ENCODE assay signal across 14 cellular contexts in genomic region chr1:26302733-26303405, GRCh38. TPM values are rescaled to one million over a fixed set of nuclear protein-coding genes. Genes with fewer than 3 reads are reported as not detected.
DNase-seq lines count a peak whose midpoint lies in the region; ATAC-seq and TF ChIP-seq lines count a peak whose summit lies in the region.
"Had no signal": no experiment of that assay in that cellular context is flagged by ENCODE, and none has a peak within 500 bp of the region (broad histone marks: within the 10 kb centered on the region; RNA-seq: fewer than 3 reads in every experiment).

No MANE protein-coding gene starts in this region.

- intact Hi-C loops in MCF 10A (cut with micrococcal nuclease), result no loop called here
- intact Hi-C loops in breast epithelium (cut with DNase I; ENCODE audit: low total_unique reads), result no loop called here
- intact Hi-C loops in activated CD8-positive, alpha-beta T cell treated with anti-CD3 and anti-CD28 coated beads for 36 hours (cut with micrococcal nuclease), result no loop called here

- H3K36me3 Mint-ChIP-seq in MCF 10A (ENCODE audit: insufficient read depth, unreplicated experiment), result peaks cover 12% of the 10 kb centered on the region
- peaks cover 2% of the 10 kb centered on the region for H3K36me3 Mint-ChIP-seq in activated CD8-positive, alpha-beta T cell treated with anti-CD3 and anti-CD28 coated beads for 36 hours (ENCODE audit: low read depth)

- peaks cover 17% of the 10 kb centered on the region for H3K4me1 Mint-ChIP-seq in MCF 10A (ENCODE audit: insufficient read depth, unreplicated experiment)
- H3K4me1 Mint-ChIP-seq in activated CD8-positive, alpha-beta T cell treated with anti-CD3 and anti-CD28 coated beads for 36 hours (ENCODE audit: low read depth), result peaks cover 15% of the 10 kb centered on the region

- no peak for ATAC-seq in activated CD8-positive, alpha-beta T cell treated with anti-CD3 and anti-CD28 coated beads for 36 hours

- POLR2A ChIA-PET in MCF 10A (lab: Yijun Ruan, JAX) (no interaction called here), RWPE1 (lab: Yijun Ruan, JAX; ENCODE audit: low non-redundant PET) (no interaction called here)
- POLR2A ChIA-PET in activated CD8-positive, alpha-beta T cell treated with anti-CD3 and anti-CD28 coated beads for 36 hours (lab: Charles Lee), result interaction anchor here (6.8 kb wide), 1 partner anchor 13 kb away, joined by 44 read pairs; no protein-coding TSS in a partner anchor

- H3K9me3 Mint-ChIP-seq in MCF 10A (ENCODE audit: unreplicated experiment), result no peaks in the 10 kb centered on the region
- H3K9me3 Mint-ChIP-seq in activated CD8-positive, alpha-beta T cell treated with anti-CD3 and anti-CD28 coated beads for 36 hours, result no peaks in the 10 kb centered on the region
- H3K9me3 Mint-ChIP-seq: T-helper 1 cell treated with Interleukin-12 subunit alpha and Interleukin-12 subunit beta and Interleukin-4 antibody, amounts not matched to agents 30 μg/mL and 1 μg/mL, for 36 hours had no signal

- H3K9me3 ChIP-seq in breast epithelium (no peaks in the 10 kb centered on the region), subcutaneous abdominal adipose tissue (ENCODE audit: control insufficient read depth in 5 of 5, low read length in 5 of 5) (no peaks in the 10 kb centered on the region)

- DNase-seq in MCF 10A (ENCODE audit: unreplicated experiment) (peak; percentile 74), breast epithelium (ENCODE audit: low spot score in 2 of 2) (no peak), RWPE1 (ENCODE audit: low spot score) (peak; percentile 37), glomerular visceral epithelial cell (ENCODE audit: extremely low spot score) (peak; percentile 72), KBM-7 (no peak), anterior cingulate cortex (lab: John Stamatoyannopoulos, UW) (no peak)
- DNase-seq in activated CD8-positive, alpha-beta T cell treated with anti-CD3 and anti-CD28 coated beads for 36 hours, result no peak
- DNase-seq: activated CD8-positive, alpha-beta memory T cell treated with anti-CD3 and anti-CD28 coated beads, Interleukin-2, amount 50 U/mL, for 48 hours; cerebellar nuclear complex; NCI-H1105; NCI-H774; small intestine had no signal

- no peak overlapping the region for H3K27ac Mint-ChIP-seq in MCF 10A (ENCODE audit: low read depth, unreplicated experiment)
- H3K27ac Mint-ChIP-seq in activated CD8-positive, alpha-beta T cell treated with anti-CD3 and anti-CD28 coated beads for 36 hours, result no peak overlapping the region
- H3K27ac Mint-ChIP-seq: T-helper 1 cell treated with Interleukin-12 subunit alpha and Interleukin-12 subunit beta and Interleukin-4 antibody, amounts not matched to agents 30 μg/mL and 1 μg/mL, for 36 hours had no signal

- no peak overlapping the region for H3K4me3 ChIP-seq in breast epithelium
- H3K4me3 ChIP-seq in subcutaneous abdominal adipose tissue (ENCODE audit: low read depth in 1 of 5, low read length in 5 of 5), result no peak overlapping the region

- H3K36me3 ChIP-seq in breast epithelium (no peaks in the 10 kb centered on the region), subcutaneous abdominal adipose tissue (ENCODE audit: control insufficient read depth in 5 of 5, insufficient read depth in 5 of 5, low read length in 5 of 5) (no peaks in the 10 kb centered on the region)

- H3K9ac ChIP-seq in subcutaneous abdominal adipose tissue (ENCODE audit: low read length in 5 of 5), result peak overlapping the region in 2 of 5 donors; percentile 37 to 44

- no peaks in the 10 kb centered on the region for H3K27me3 Mint-ChIP-seq in MCF 10A (ENCODE audit: insufficient read depth, unreplicated experiment)
- H3K27me3 Mint-ChIP-seq in activated CD8-positive, alpha-beta T cell treated with anti-CD3 and anti-CD28 coated beads for 36 hours, result no peaks in the 10 kb centered on the region

- in situ Hi-C loops in KBM-7 (cut with MboI; ENCODE audit: low pct_unique_long_range_greater_than_20kb, low sequenced_read_pairs), result no loop called here

- BruUV-seq in MCF 10A (replicated peaks; lab: Mats Ljungman, UMichigan), result no TSS peak

- no peak for TF ChIP-seq CTCF in MCF 10A (IDR thresholded peaks at IDR 0.05; ENCODE audit: unreplicated experiment)
- no peak for TF ChIP-seq CTCF in breast epithelium (IDR thresholded peaks at IDR 0.05)
- TF ChIP-seq CTCF in RWPE1 (conservative IDR thresholded peaks at IDR 0.05; ENCODE audit: low read depth), result no peak
- no peak for TF ChIP-seq CTCF in activated CD8-positive, alpha-beta T cell treated with anti-CD3 and anti-CD28 coated beads for 36 hours (IDR thresholded peaks at IDR 0.05)

- H3K27ac ChIP-seq in breast epithelium (peak overlapping the region in 1 of 2 donors; percentile 19), RWPE1 (peak overlapping the region; percentile 76), subcutaneous abdominal adipose tissue (ENCODE audit: low read depth, low read length) (peak overlapping the region; percentile 55)

- H3K4me1 ChIP-seq in breast epithelium (peaks cover 0 to 8% of the 10 kb centered on the region in 2 donors), subcutaneous abdominal adipose tissue (ENCODE audit: control insufficient read depth in 5 of 5, insufficient read depth in 5 of 5, low read length in 5 of 5) (peaks cover 11 to 37% (median 34%) of the 10 kb centered on the region in 5 donors)

- H3K27me3 ChIP-seq in breast epithelium (no peaks in the 10 kb centered on the region), subcutaneous abdominal adipose tissue (ENCODE audit: control insufficient read depth in 5 of 5, insufficient read depth in 4 of 5, low read length in 5 of 5) (no peaks in the 10 kb centered on the region)

- no peak for TF ChIP-seq POLR2A in breast epithelium (IDR thresholded peaks at IDR 0.05)

- CTCF ChIA-PET in MCF 10A (lab: Yijun Ruan, JAX) (interaction anchor here (1.2 kb wide), 1 partner anchor 114 kb away, joined by 3 read pairs; no protein-coding TSS in a partner anchor), RWPE1 (lab: Yijun Ruan, JAX) (interaction anchor here (0.6 kb wide), 1 partner anchor 19 kb away, joined by 3 read pairs; no protein-coding TSS in a partner anchor)
- CTCF ChIA-PET in activated CD8-positive, alpha-beta T cell treated with anti-CD3 and anti-CD28 coated beads for 36 hours (lab: Charles Lee), result no interaction called here

- H3K4me3 Mint-ChIP-seq in MCF 10A (ENCODE audit: unreplicated experiment), result no peak overlapping the region
- H3K4me3 Mint-ChIP-seq in activated CD8-positive, alpha-beta T cell treated with anti-CD3 and anti-CD28 coated beads for 36 hours, result no peak overlapping the region
- H3K4me3 Mint-ChIP-seq: T-helper 1 cell treated with Interleukin-12 subunit alpha and Interleukin-12 subunit beta and Interleukin-4 antibody, amounts not matched to agents 30 μg/mL and 1 μg/mL, for 36 hours had no signal

RNA-seq across cellular contexts. Expression of gene UBXN11, which starts 3.6 kb away (rescaled TPM):
- total RNA-seq in MCF 10A (2022) (17.7 and 20.3 TPM in 2 replicates), breast epithelium (10 to 100 TPM; 15.0 to 25.5 (median 24.9) TPM)
- total RNA-seq in activated CD8-positive, alpha-beta T cell treated with anti-CD3 and anti-CD28 coated beads for 36 hours, result 10 to 100 TPM; 24.9 to 26.0 TPM

RNA-seq across cellular contexts. Expression of gene CD52, which starts 14.9 kb away (rescaled TPM):
- not detected in 2 replicates for total RNA-seq in MCF 10A (2022)
- 10 to 100 TPM in 2 of 3 donors, 1 to 10 TPM in 1; 8.3 to 12.8 (median 12.3) TPM for total RNA-seq in breast epithelium
- 100 to 1,000 TPM; 324 to 344 TPM for total RNA-seq in activated CD8-positive, alpha-beta T cell treated with anti-CD3 and anti-CD28 coated beads for 36 hours

RNA-seq across cellular contexts. Expression of gene SH3BGRL3, which starts 23.0 kb away (rescaled TPM):
- total RNA-seq in MCF 10A (2022), result 133 and 170 TPM in 2 replicates
- total RNA-seq in breast epithelium, result 10 to 100 TPM; 27.5 to 55.7 (median 50.1) TPM
- 100 to 1,000 TPM; 309 to 316 TPM for total RNA-seq in activated CD8-positive, alpha-beta T cell treated with anti-CD3 and anti-CD28 coated beads for 36 hours

RNA-seq across cellular contexts. Expression of gene CRYBG2, which starts 51.1 kb away (rescaled TPM):
- 8.6 and 14.2 TPM in 2 replicates for total RNA-seq in MCF 10A (2022)
- under 1 TPM in 1 of 3 donors, not detected in 2; 0.66 TPM for total RNA-seq in breast epithelium
- total RNA-seq in activated CD8-positive, alpha-beta T cell treated with anti-CD3 and anti-CD28 coated beads for 36 hours, result 1 to 10 TPM; 4.5 to 6.4 TPM

Comparison
In these comparisons a context has a peak if more than half of its experiments do, and no peak if none do; other contexts are left out.
1. DNase-seq: peak in MCF 10A (single experiment), RWPE1 (single experiment) and glomerular visceral epithelial cell (single experiment); none in breast epithelium (0 of 2), KBM-7 (single experiment), activated CD8-positive, alpha-beta T cell treated with anti-CD3 and anti-CD28 coated beads for 36 hours (single experiment) and anterior cingulate cortex (0 of 58).
2. RNA of gene CD52, which starts 14.9 kb away (total RNA-seq): 324 to 344 TPM in activated CD8-positive, alpha-beta T cell treated with anti-CD3 and anti-CD28 coated beads for 36 hours; 8.3 to 12.8 TPM in breast epithelium and not detected in MCF 10A; every median in the first group is over 10 times any median in the second.